ENCODE assay signal across 9 cellular contexts in the genomic region with DNA sequence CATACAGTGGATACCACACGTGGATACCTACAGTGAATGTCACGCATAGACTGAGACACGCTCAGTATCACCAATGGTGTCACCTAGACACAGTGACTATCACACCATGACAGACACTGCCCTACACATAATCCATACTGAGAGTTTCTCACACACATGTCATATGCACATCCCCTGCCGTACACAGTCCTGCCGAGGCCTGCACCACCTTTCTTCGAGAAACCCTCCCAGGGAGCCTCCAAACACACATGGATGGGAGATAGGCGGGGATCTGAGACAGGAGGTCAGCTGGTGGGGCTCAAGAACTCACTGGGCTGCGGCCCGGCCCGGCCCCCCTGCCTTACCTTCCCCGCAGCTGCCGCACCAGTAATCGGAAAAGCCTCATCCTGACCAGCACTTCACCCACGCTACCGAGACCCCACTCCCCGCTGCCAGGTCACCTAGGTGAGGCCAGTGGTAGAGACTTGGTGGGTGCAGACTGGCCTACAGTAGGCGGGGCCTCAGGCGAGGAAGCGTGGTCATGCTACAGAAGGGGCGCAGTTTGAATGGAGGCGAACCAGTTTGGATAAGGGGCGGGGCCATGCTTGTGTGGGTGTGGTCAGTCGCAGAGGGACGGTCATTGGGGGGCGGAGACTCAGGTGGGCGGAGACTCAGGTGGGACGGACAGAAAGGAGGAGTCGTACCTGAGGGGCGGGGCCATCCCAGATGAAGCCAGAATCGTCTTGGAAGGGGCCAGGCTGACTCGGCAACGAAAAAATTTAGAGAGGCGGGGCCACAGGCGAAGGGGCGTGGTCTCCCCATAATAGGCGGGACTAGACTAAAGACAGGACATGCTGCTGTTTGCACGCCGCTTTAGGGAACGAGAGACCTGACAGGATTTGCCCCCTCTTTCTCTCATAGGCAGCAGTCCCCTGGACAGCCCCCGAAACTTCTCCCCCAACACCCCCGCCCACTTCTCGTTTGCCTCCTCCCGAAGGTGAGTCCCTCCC. TPM values are rescaled to one million over a fixed set of nuclear protein-coding genes. Genes with fewer than 3 reads are reported as not detected.
DNase-seq lines count a peak whose midpoint lies in the region; ATAC-seq and TF ChIP-seq lines count a peak whose summit lies in the region.
"Had no signal": no experiment of that assay in that cellular context is flagged by ENCODE, and none has a peak within 500 bp of the region (broad histone marks: within the 10 kb centered on the region; RNA-seq: fewer than 3 reads in every experiment).

No MANE protein-coding gene starts in this region.

- H3K4me1 Mint-ChIP-seq in nephron = peaks cover 33% of the 10 kb centered on the region

- H3K9me3 Mint-ChIP-seq in nephron = peaks cover 2% of the 10 kb centered on the region

- H3K4me1 ChIP-seq in DND-41 (ENCODE audit: insufficient read depth, low read length) (peaks cover 33% of the 10 kb centered on the region), KMS-11 (ENCODE audit: low read depth, poor library complexity, severe bottlenecking) (peaks cover 5% of the 10 kb centered on the region)

- no peak for TF ChIP-seq CTCF in DND-41 (IDR thresholded peaks at IDR 0.05; ENCODE audit: borderline replicate concordance, extremely low read depth, low read length, poor library complexity, severe bottlenecking)
- TF ChIP-seq CTCF in KMS-11 (conservative IDR thresholded peaks at IDR 0.05; ENCODE audit: low read depth, low read length) = no peak
- TF ChIP-seq CTCF in WERI-Rb-1 (IDR thresholded peaks at IDR 0.05; ENCODE audit: low read depth, low read length) = no peak
- TF ChIP-seq CTCF in epithelial cell of proximal tubule (conservative IDR thresholded peaks at IDR 0.05; ENCODE audit: low read depth, low read length) = no peak
- TF ChIP-seq CTCF in nephron (IDR thresholded peaks at IDR 0.05; ENCODE audit: unreplicated experiment in 3 of 3) = no peak

- H3K27me3 ChIP-seq in DND-41 (ENCODE audit: insufficient read depth, low read length, poor library complexity) (no peaks in the 10 kb centered on the region), KMS-11 (ENCODE audit: insufficient read depth, low read depth) (peaks cover 24% of the 10 kb centered on the region), WERI-Rb-1 (ENCODE audit: insufficient read depth, low read depth, severe bottlenecking) (no peaks in the 10 kb centered on the region)

- peak overlapping the region; percentile 68 to 77 (median 76) for H3K4me3 Mint-ChIP-seq in nephron

- no peaks in the 10 kb centered on the region for H3K36me3 Mint-ChIP-seq in nephron (ENCODE audit: low read depth)

- H3K4me3 ChIP-seq in DND-41 (ENCODE audit: low read depth in 1 of 2, low read length in 2 of 2) = no peak overlapping the region
- H3K4me3 ChIP-seq in KMS-11 (IDR thresholded peaks at IDR 0.05; ENCODE audit: insufficient read depth, low read depth, low read length) = no peak overlapping the region
- H3K4me3 ChIP-seq in WERI-Rb-1 (ENCODE audit: low read depth, low read length) = no peak overlapping the region
- peak overlapping the region; percentile 40 for H3K4me3 ChIP-seq in epithelial cell of proximal tubule (ENCODE audit: low read depth, low read length)

- ATAC-seq in DND-41 (ENCODE audit: insufficient read depth, low read depth) (no peak), HG03354 (IDR thresholded peaks at IDR 0.05; ENCODE audit: poor library complexity, severe bottlenecking, unreplicated experiment) (no peak)

- H3K9me3 ChIP-seq in DND-41 (ENCODE audit: insufficient read depth, low read length, severe bottlenecking) (no peaks in the 10 kb centered on the region), WERI-Rb-1 (ENCODE audit: severe bottlenecking) (no peaks in the 10 kb centered on the region)

- H4K20me1 ChIP-seq in DND-41 (ENCODE audit: insufficient read depth, low read length) (peaks cover 30% of the 10 kb centered on the region; the same call in 1 of the 2 replicates), KMS-11 (ENCODE audit: insufficient read depth) (no peaks in the 10 kb centered on the region)

- H2AFZ ChIP-seq in DND-41 (ENCODE audit: low read depth, low read length) (no peak overlapping the region), KMS-11 (ENCODE audit: low read depth) (no peak overlapping the region)

- H3K27ac Mint-ChIP-seq in nephron = peak overlapping the region in 1 of 3 experiments; percentile 29

- H3K36me3 ChIP-seq in DND-41 (ENCODE audit: insufficient read depth, low read length) = peaks cover 9% of the 10 kb centered on the region; the same call in 1 of the 2 replicates
- H3K36me3 ChIP-seq in KMS-11 (ENCODE audit: insufficient read depth) = no peaks in the 10 kb centered on the region
- peaks cover 34% of the 10 kb centered on the region for H3K36me3 ChIP-seq in WERI-Rb-1

- DNase-seq in DND-41 (peak; percentile 44), WERI-Rb-1 (peak; percentile 85), epithelial cell of proximal tubule (ENCODE audit: low read depth) (peak; percentile 20), Kasumi-1 (lab: John Stamatoyannopoulos, UW) (no peak), KG1 (lab: John Stamatoyannopoulos, UW) (no peak)

- H3K79me2 ChIP-seq in DND-41 (ENCODE audit: insufficient read depth, low read length) (peaks cover 39% of the 10 kb centered on the region), KMS-11 (ENCODE audit: insufficient read depth, low read depth) (no peaks in the 10 kb centered on the region)

- H3K27me3 Mint-ChIP-seq in nephron (ENCODE audit: low read depth) = peaks cover 75% of the 10 kb centered on the region

- no peak overlapping the region for H3K27ac ChIP-seq in DND-41 (ENCODE audit: low read length)
- no peak overlapping the region for H3K27ac ChIP-seq in KMS-11
- no peak overlapping the region for H3K27ac ChIP-seq in WERI-Rb-1

- H3K9ac ChIP-seq in DND-41 (ENCODE audit: low read depth, low read length) = no peak overlapping the region
- no peak overlapping the region for H3K9ac ChIP-seq in KMS-11

- H3K4me2 ChIP-seq in DND-41 (ENCODE audit: insufficient read depth, low read length) (peak overlapping the region; percentile 41; the same call in 1 of the 2 replicates), KMS-11 (peak overlapping the region; percentile 29; the same call in 1 of the 2 replicates)

RNA-seq across cellular contexts. Expression of a gene that starts 2.1 kb away (rescaled TPM):
- 0.22 and 1.5 TPM in 2 replicates for total RNA-seq in epithelial cell of proximal tubule

RNA-seq across cellular contexts. Expression of a gene that starts 6.0 kb away (rescaled TPM):
- not detected in 2 replicates for total RNA-seq in epithelial cell of proximal tubule
- total RNA-seq: T-helper 1 cell treated with Interleukin-12 subunit alpha and Interleukin-12 subunit beta and Interleukin-4 antibody, amounts not matched to agents 30 ng/mL and 1 ng/mL, for 36 hours had no signal

RNA-seq across cellular contexts. Expression of a gene that starts 34.0 kb away (rescaled TPM):
- total RNA-seq in epithelial cell of proximal tubule = 49.6 and 62.7 TPM in 2 replicates

RNA-seq across cellular contexts. Expression of a gene that starts 38.5 kb away (rescaled TPM):
- total RNA-seq in epithelial cell of proximal tubule = not detected in 2 replicates

RNA-seq across cellular contexts. Expression of a gene that starts 38.8 kb away (rescaled TPM):
- 463 and 571 TPM in 2 replicates for total RNA-seq in epithelial cell of proximal tubule

Comparison
In these comparisons a context has a peak if more than half of its experiments do, and no peak if none do; other contexts are left out.
1. DNase-seq: peak in DND-41 (single experiment), WERI-Rb-1 (single experiment) and epithelial cell of proximal tubule (single experiment); none in Kasumi-1 (0 of 2) and KG1 (single experiment).